Comparison of ENCODE assay signal across 8 cellular contexts in the genomic region with DNA sequence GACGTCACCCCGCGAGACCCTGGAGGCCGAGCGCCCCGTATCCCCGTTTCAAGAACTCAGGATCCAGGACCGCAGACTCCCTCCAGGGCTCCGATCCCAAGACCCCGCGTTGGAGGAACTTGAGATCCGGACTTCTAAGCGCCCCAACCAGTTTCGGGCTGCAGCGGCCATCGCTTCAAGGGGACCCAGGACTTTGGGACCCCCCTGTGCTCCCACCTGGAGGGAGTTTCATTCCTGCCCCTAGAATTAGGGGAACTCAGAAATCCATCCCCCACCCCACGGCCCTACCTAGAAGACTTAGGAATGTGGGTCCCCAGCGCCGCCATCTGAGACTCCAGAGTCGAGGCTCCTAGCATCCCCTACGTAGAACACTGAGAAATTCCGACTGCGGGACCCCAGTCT. TPM values are rescaled to one million over a fixed set of nuclear protein-coding genes. Genes with fewer than 3 reads are reported as not detected.
DNase-seq lines count a peak whose midpoint lies in the region; ATAC-seq and TF ChIP-seq lines count a peak whose summit lies in the region.

No MANE protein-coding gene starts in this region.

- H2AFZ ChIP-seq in parathyroid adenoma = peak overlapping the region; percentile 65

- ATAC-seq in HG03196 (IDR thresholded peaks at IDR 0.05; ENCODE audit: unreplicated experiment) = no peak

- H3K27ac ChIP-seq in RWPE1 (peak overlapping the region; percentile 100), parathyroid adenoma (peak overlapping the region; percentile 100)

- H3K4me3 ChIP-seq in epithelial cell of proximal tubule (ENCODE audit: low read depth, low read length) (peak overlapping the region; percentile 98), parathyroid adenoma (ENCODE audit: low read depth, low read length) (peak overlapping the region; percentile 86)

- DNase-seq in RWPE1 (ENCODE audit: low spot score) (no peak), epithelial cell of proximal tubule (ENCODE audit: low read depth) (no peak), NCI-H226 (no peak), inferior parietal cortex (ENCODE audit: extremely low spot score) (no peak)
- DNase-seq in stimulated activated CD4-positive, alpha-beta T cell treated with anti-CD3 and anti-CD28 coated beads, Interleukin-4, amount 100 ng/mL, for 4 hours = no peak

- TF ChIP-seq CTCF in RWPE1 (conservative IDR thresholded peaks at IDR 0.05; ENCODE audit: low read depth) = peak; percentile 42
- TF ChIP-seq CTCF in epithelial cell of proximal tubule (conservative IDR thresholded peaks at IDR 0.05; ENCODE audit: low read depth, low read length) = no peak
- peak; percentile 78 for TF ChIP-seq CTCF in parathyroid adenoma (IDR thresholded peaks at IDR 0.05)

- H3K79me2 ChIP-seq in parathyroid adenoma = peaks cover 10% of the 10 kb centered on the region

- peak overlapping the region; percentile 95 for H3K4me2 ChIP-seq in parathyroid adenoma (ENCODE audit: low read length)

- POLR2A ChIA-PET in RWPE1 (lab: Yijun Ruan, JAX; ENCODE audit: low non-redundant PET) = interaction anchor here (1.4 to 2.3 kb wide), 2 partner anchors 11 to 23 kb away, joined by 4 to 10 read pairs; partner anchors contain the start of gene RPS16

- H3K36me3 ChIP-seq in ES-I3 (ENCODE audit: insufficient read depth, low read length) = no peaks in the 10 kb centered on the region; the same call in none of the 2 replicates
- no peaks in the 10 kb centered on the region for H3K36me3 ChIP-seq in parathyroid adenoma (ENCODE audit: control insufficient read depth, insufficient read depth, low read length)

- H3K4me1 ChIP-seq in ES-I3 (ENCODE audit: insufficient read depth, low read length) = peaks cover 15% of the 10 kb centered on the region
- peaks cover 17% of the 10 kb centered on the region for H3K4me1 ChIP-seq in parathyroid adenoma

- no peaks in the 10 kb centered on the region for H3K27me3 ChIP-seq in parathyroid adenoma (ENCODE audit: control insufficient read depth, insufficient read depth, low read length)

- H3K9me3 ChIP-seq in ES-I3 (ENCODE audit: control insufficient read depth, insufficient read depth, low read length) (no peaks in the 10 kb centered on the region), parathyroid adenoma (ENCODE audit: control insufficient read depth, low read length) (no peaks in the 10 kb centered on the region)

- H3K9ac ChIP-seq in ES-I3 (ENCODE audit: low read depth, low read length) (peak overlapping the region; percentile 96), parathyroid adenoma (no peak overlapping the region)

- CTCF ChIA-PET in RWPE1 (lab: Yijun Ruan, JAX) = interaction anchor here (0.6 to 2.5 kb wide), 5 partner anchors 9 to 64 kb away, joined by 3 to 55 read pairs (median 5); partner anchors contain the start of genes MED29 and PAF1

RNA-seq across cellular contexts. Expression of gene PLEKHG2, which starts 0.4 kb away (rescaled TPM):
- total RNA-seq in epithelial cell of proximal tubule = 17.7 and 22.3 TPM in 2 replicates

RNA-seq across cellular contexts. Expression of gene ZFP36, which starts 6.2 kb away (rescaled TPM):
- 9.7 and 10.0 TPM in 2 replicates for total RNA-seq in epithelial cell of proximal tubule

RNA-seq across cellular contexts. Expression of gene MED29, which starts 21.7 kb away (rescaled TPM):
- 20.9 and 34.9 TPM in 2 replicates for total RNA-seq in epithelial cell of proximal tubule

RNA-seq across cellular contexts. Expression of gene PAF1, which starts 22.0 kb away (rescaled TPM):
- total RNA-seq in epithelial cell of proximal tubule = 63.4 and 72.6 TPM in 2 replicates

RNA-seq across cellular contexts. Expression of gene RPS16, which starts 22.9 kb away (rescaled TPM):
- 2,362 and 2,974 TPM in 2 replicates for total RNA-seq in epithelial cell of proximal tubule
